ENCODE assay signal across 1 cellular context in the genomic region with DNA sequence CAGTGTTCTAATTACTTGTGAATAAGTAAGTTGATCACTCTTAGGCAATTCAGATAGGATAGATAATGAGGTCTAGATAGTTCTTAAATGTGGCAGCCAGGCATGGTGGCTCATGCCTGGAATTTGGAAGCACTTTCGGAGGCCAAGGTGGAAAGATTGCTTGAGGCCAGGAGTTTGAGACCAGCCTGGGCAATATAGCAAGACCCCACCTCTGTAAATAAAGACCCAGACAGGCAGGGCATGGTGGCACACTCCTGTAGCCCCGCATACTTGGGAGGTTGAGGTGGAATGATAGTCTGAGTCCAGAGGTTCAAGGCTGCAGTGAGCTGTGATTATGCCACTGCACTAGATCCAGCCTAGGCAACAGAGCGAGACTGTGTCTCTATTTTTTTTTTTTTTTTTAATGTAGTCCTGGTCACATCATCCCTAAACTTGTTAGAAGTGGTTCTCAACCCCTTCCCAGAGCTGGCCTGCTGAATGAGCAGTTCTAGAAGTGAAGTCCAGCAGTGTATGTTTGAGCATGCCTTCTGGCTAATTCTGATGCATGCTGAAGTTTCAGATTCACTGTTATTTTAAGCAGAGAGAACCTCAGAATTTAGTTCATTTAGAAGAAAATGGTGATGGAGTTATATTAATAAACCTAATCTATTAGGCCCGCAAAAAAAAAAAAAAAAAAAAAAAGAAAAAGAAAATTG.
TF ChIP-seq lines count a peak whose summit lies in the region.

No MANE protein-coding gene starts in this region.

TF ChIP-seq in A549, 52 proteins besides CTCF, POLR2A, EP300 and RAD21 (continued from another document):
- TF ChIP-seq MAFK (IDR thresholded peaks at IDR 0.05; ENCODE audit: partially characterized antibody), result no peak
- TF ChIP-seq POLR2AphosphoS2 (conservative IDR thresholded peaks at IDR 0.05; ENCODE audit: low read length), result no peak
- TF ChIP-seq, protein P1, sequence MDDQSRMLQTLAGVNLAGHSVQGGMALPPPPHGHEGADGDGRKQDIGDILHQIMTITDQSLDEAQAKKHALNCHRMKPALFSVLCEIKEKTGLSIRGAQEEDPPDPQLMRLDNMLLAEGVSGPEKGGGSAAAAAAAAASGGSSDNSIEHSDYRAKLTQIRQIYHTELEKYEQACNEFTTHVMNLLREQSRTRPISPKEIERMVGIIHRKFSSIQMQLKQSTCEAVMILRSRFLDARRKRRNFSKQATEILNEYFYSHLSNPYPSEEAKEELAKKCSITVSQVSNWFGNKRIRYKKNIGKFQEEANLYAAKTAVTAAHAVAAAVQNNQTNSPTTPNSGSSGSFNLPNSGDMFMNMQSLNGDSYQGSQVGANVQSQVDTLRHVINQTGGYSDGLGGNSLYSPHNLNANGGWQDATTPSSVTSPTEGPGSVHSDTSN (IDR thresholded peaks at IDR 0.05), result no peak
TF ChIP-seq in A549: peak in this region for 0.
